ENCODE assay signal across 8 cellular contexts in genomic region chr18:3585656-3586509, GRCh38.
A peak's percentile ranks its signal among the peaks of the same experiment; 100 is the strongest.
DNase-seq lines count a peak whose midpoint lies in the region; ATAC-seq and TF ChIP-seq lines count a peak whose summit lies in the region.

No MANE protein-coding gene starts in this region.

- H3K27ac ChIP-seq in osteoblast (ENCODE audit: low read depth, low read length): no peak overlapping the region

- H3K9me3 ChIP-seq in osteoblast (ENCODE audit: low read depth, low read length): no peaks in the 10 kb centered on the region

- H3K4me3 ChIP-seq in LNCaP clone FGC (ENCODE audit: low read depth, low read length) (no peak overlapping the region), foreskin fibroblast (ENCODE audit: low read depth in 1 of 2, low read length in 2 of 2) (no peak overlapping the region), osteoblast (ENCODE audit: insufficient read depth, low read length) (no peak overlapping the region)

- no peaks in the 10 kb centered on the region for H3K79me2 ChIP-seq in osteoblast (ENCODE audit: insufficient read depth, low read length)

- DNase-seq in DMS53 treated with DMSO at 0.1 percent for 48 hours (lab: John Stamatoyannopoulos, UW; ENCODE audit: unreplicated experiment) (peak; percentile 98), LNCaP clone FGC (ENCODE audit: low read depth) (peak; percentile 71), RPMI8226 (peak; percentile 88), foreskin fibroblast (peak; percentile 77 to 92), osteoblast (ENCODE audit: insufficient read length, low spot score, missing footprints) (peak; percentile 71)
- peak; percentile 53 for DNase-seq in activated T-helper 9 cell treated with anti-CD3 and anti-CD28 coated beads, Interleukin-2, amount 50 U/mL, for 16 hours (ENCODE audit: low read depth)

- peak overlapping the region; percentile 48 for H2AFZ ChIP-seq in osteoblast (ENCODE audit: low read length)

- ATAC-seq in GM21825 (IDR thresholded peaks at IDR 0.05; ENCODE audit: unreplicated experiment) (peak; percentile 28), HG03520 (IDR thresholded peaks at IDR 0.05; ENCODE audit: unreplicated experiment) (no peak)

- H3K36me3 ChIP-seq in osteoblast (ENCODE audit: insufficient read depth, low read length): no peaks in the 10 kb centered on the region

- no peaks in the 10 kb centered on the region for H3K27me3 ChIP-seq in osteoblast (ENCODE audit: insufficient read depth, low read length)

- H3K4me1 ChIP-seq in osteoblast (ENCODE audit: insufficient read depth, low read length): no peaks in the 10 kb centered on the region

- no peaks in the 10 kb centered on the region for H4K20me1 ChIP-seq in osteoblast (ENCODE audit: insufficient read depth, low read length)

- H3K4me2 ChIP-seq in osteoblast (ENCODE audit: insufficient read depth, low read length): no peak overlapping the region

- TF ChIP-seq CTCF in LNCaP clone FGC (IDR thresholded peaks at IDR 0.05; ENCODE audit: control insufficient read depth, extremely low read depth, insufficient read depth): peak; percentile 85
- TF ChIP-seq CTCF in foreskin fibroblast (IDR thresholded peaks at IDR 0.05; ENCODE audit: low read depth, low read length): peak; percentile 73
- TF ChIP-seq CTCF in osteoblast (IDR thresholded peaks at IDR 0.05; ENCODE audit: extremely low read depth, low read depth, low read length): peak; percentile 87
